In genomic region chr1:83818916-83819315, GRCh38 we compare ENCODE assay signal across 13 cellular contexts.
DNase-seq lines count a peak whose midpoint lies in the region; ATAC-seq, FAIRE-seq and TF ChIP-seq lines count a peak whose summit lies in the region.
"Had no signal": no experiment of that assay in that cellular context is flagged by ENCODE, and none has a peak within 500 bp of the region (broad histone marks: within the 10 kb centered on the region; RNA-seq: fewer than 3 reads in every experiment).

No MANE protein-coding gene starts in this region.

- peak; percentile 37 for DNase-seq in BJ (ENCODE audit: low read depth)
- peak; percentile 81 for DNase-seq in M059J (ENCODE audit: low read depth)
- DNase-seq in K562 (ENCODE audit: extremely low read depth in 1 of 4, low spot score in 3 of 4): no peak
- DNase-seq in HepG2 (ENCODE audit: low spot score): peak; percentile 14
- no peak for DNase-seq in NCI-H510A (lab: John Stamatoyannopoulos, UW)
- no peak for DNase-seq in left cardiac atrium
- DNase-seq in NCI-H510A treated with DMSO at 0.1 percent for 48 hours (lab: John Stamatoyannopoulos, UW): no peak
- no peak for DNase-seq in activated CD4-positive, alpha-beta memory T cell treated with anti-CD3 and anti-CD28 coated beads for 36 hours
- DNase-seq: activated T-cell treated with anti-CD3 and anti-CD28 coated beads, Interleukin-2, amount 50 U/mL, for 72 hours; COR-L47; cortex of kidney; HCEC 1CT had no signal

- H3K9me3 ChIP-seq in K562 (replicated peaks; ENCODE audit: control insufficient read depth, insufficient read depth, low read depth, low read length) (no peaks in the 10 kb centered on the region), HepG2 (ENCODE audit: low read length) (peaks cover 39% of the 10 kb centered on the region)

- no peak for ATAC-seq in K562
- peak; percentile 53; the same call in 2 of the 3 replicates for ATAC-seq in HepG2
- ATAC-seq in left cardiac atrium: no peak
- ATAC-seq: activated T-cell treated with anti-CD3 and anti-CD28 coated beads, Interleukin-2, amount 50 U/mL, for 72 hours had no signal

- H3K36me3 ChIP-seq in BJ (ENCODE audit: control insufficient read depth, insufficient read depth, low read length): no peaks in the 10 kb centered on the region
- no peaks in the 10 kb centered on the region for H3K36me3 ChIP-seq in K562 (ENCODE audit: control insufficient read depth, insufficient read depth, low read length)
- no peaks in the 10 kb centered on the region for H3K36me3 ChIP-seq in HepG2 (replicated peaks in 1 of 2; ENCODE audit: control insufficient read depth in 1 of 2, insufficient read depth in 2 of 2, low read length in 2 of 2)

- WGBS in K562 (ENCODE audit: insufficient coverage, low coverage, missing lambda C conversion rate): 0% methylated on average over 2 of the region's 2 CpGs
- WGBS in HepG2 (ENCODE audit: low lambda C conversion rate): 3% methylated on average over 2 of the region's 2 CpGs

- no peak overlapping the region for H3K4me3 Mint-ChIP-seq in activated CD4-positive, alpha-beta memory T cell treated with anti-CD3 and anti-CD28 coated beads for 36 hours
- H3K4me3 Mint-ChIP-seq: activated T-cell treated with anti-CD3 and anti-CD28 coated beads, Interleukin-2, amount 50 U/mL, for 72 hours had no signal

- H3K9me1 ChIP-seq in K562 (ENCODE audit: control insufficient read depth, insufficient read depth, low read length): no peaks in the 10 kb centered on the region

- BruUV-seq in K562 (replicated peaks; lab: Mats Ljungman, UMichigan) (no TSS peak), HepG2 (replicated peaks; lab: Mats Ljungman, UMichigan) (no TSS peak)

- CTCF ChIA-PET in BJ (lab: Yijun Ruan, JAX): no interaction called here
- CTCF ChIA-PET in K562 (lab: Yijun Ruan, JAX; ENCODE audit: low intra/inter-chr PET ratio): no interaction called here
- CTCF ChIA-PET in HepG2 (lab: Yijun Ruan, JAX; ENCODE audit: low intra/inter-chr PET ratio, low total read pairs): no interaction called here
- CTCF ChIA-PET in activated CD4-positive, alpha-beta memory T cell treated with anti-CD3 and anti-CD28 coated beads for 36 hours (lab: Charles Lee): no interaction called here

- H3K4me1 Mint-ChIP-seq in activated CD4-positive, alpha-beta memory T cell treated with anti-CD3 and anti-CD28 coated beads for 36 hours (ENCODE audit: low read depth): no peaks in the 10 kb centered on the region

- TF ChIP-seq RAD21 in K562 (CRISPR knock-in tag; conservative IDR thresholded peaks at IDR 0.05 in 1 of 2, IDR thresholded peaks at IDR 0.05 in 1 of 2): no peak; a peak in 1 of 4 replicates
- TF ChIP-seq RAD21 in HepG2 (CRISPR knock-in tag; IDR thresholded peaks at IDR 0.05): no peak

- POLR2A ChIA-PET in BJ (lab: Charles Lee): no interaction called here
- POLR2A ChIA-PET in K562 (lab: Yijun Ruan, JAX): interaction anchor here (0.6 kb wide), 1 partner anchor 1096 kb away, joined by 3 read pairs; no protein-coding TSS in a partner anchor
- POLR2A ChIA-PET in HepG2 (lab: Yijun Ruan, JAX): no interaction called here
- POLR2A ChIA-PET in activated CD4-positive, alpha-beta memory T cell treated with anti-CD3 and anti-CD28 coated beads for 36 hours (lab: Charles Lee): no interaction called here

- TF ChIP-seq POLR2A in K562 (conservative IDR thresholded peaks at IDR 0.05) (no peak), HepG2 (IDR thresholded peaks at IDR 0.05; ENCODE audit: insufficient read depth in 1 of 2, low read depth in 2 of 2, low read length in 2 of 2) (no peak)

- intact Hi-C loops in K562 (cut with micrococcal nuclease) (no loop called here), HepG2 (cut with micrococcal nuclease; ENCODE audit: unreplicated experiment) (no loop called here), left cardiac atrium (cut with DNase I) (no loop called here)
- intact Hi-C loops in activated CD4-positive, alpha-beta memory T cell treated with anti-CD3 and anti-CD28 coated beads for 36 hours (cut with micrococcal nuclease): no loop called here

- H3K9ac ChIP-seq in K562 (ENCODE audit: insufficient read depth in 1 of 2, low read depth in 2 of 2, low read length in 2 of 2) (no peak overlapping the region), HepG2 (ENCODE audit: insufficient read depth, low read depth, low read length) (no peak overlapping the region)

- no peaks in the 10 kb centered on the region for H3K9me3 Mint-ChIP-seq in activated CD4-positive, alpha-beta memory T cell treated with anti-CD3 and anti-CD28 coated beads for 36 hours

- H3K4me3 ChIP-seq in BJ (ENCODE audit: low read depth, low read length): no peak overlapping the region
- no peak overlapping the region for H3K4me3 ChIP-seq in K562
- H3K4me3 ChIP-seq in HepG2 (replicated peaks in 1 of 3; ENCODE audit: insufficient read depth in 1 of 3, low read depth in 2 of 3, low read length in 3 of 3): no peak overlapping the region

- H3K27me3 ChIP-seq in BJ (ENCODE audit: control insufficient read depth, insufficient read depth, low read length) (no peaks in the 10 kb centered on the region), K562 (ENCODE audit: control insufficient read depth in 2 of 2, insufficient read depth in 2 of 2, low read length in 2 of 2) (no peaks in the 10 kb centered on the region), HepG2 (ENCODE audit: control insufficient read depth in 1 of 2, insufficient read depth in 2 of 2, low read length in 2 of 2) (no peaks in the 10 kb centered on the region)

- no peaks in the 10 kb centered on the region for H3K27me3 Mint-ChIP-seq in activated CD4-positive, alpha-beta memory T cell treated with anti-CD3 and anti-CD28 coated beads for 36 hours

- TF ChIP-seq CTCF in BJ (IDR thresholded peaks at IDR 0.05; ENCODE audit: insufficient read depth, low read depth, low read length) (no peak), K562 (IDR thresholded peaks at IDR 0.05 in 2 of 3, conservative IDR thresholded peaks at IDR 0.05 in 1 of 3; ENCODE audit: insufficient read depth in 2 of 3, low read depth in 1 of 3, low read length in 3 of 3) (no peak), HepG2 (CRISPR knock-in tag; IDR thresholded peaks at IDR 0.05) (no peak)

- no peak overlapping the region for H3K27ac ChIP-seq in K562 (ENCODE audit: extremely low read depth, low read depth, low read length)
- no peak overlapping the region for H3K27ac ChIP-seq in HepG2 (ENCODE audit: extremely low read length, insufficient read depth, low read length)

- H3K4me2 ChIP-seq in K562 (ENCODE audit: insufficient read depth, low read length) (no peak overlapping the region), HepG2 (ENCODE audit: low read depth, low read length) (no peak overlapping the region)

- TF ChIP-seq EP300 in K562 (IDR thresholded peaks at IDR 0.05; ENCODE audit: low read length): no peak
- TF ChIP-seq EP300 in HepG2 (IDR thresholded peaks at IDR 0.05; ENCODE audit: low read depth in 2 of 2, low read length in 2 of 2): no peak
- no peak for TF ChIP-seq EP300 in HepG2 (CRISPR knock-in tag; IDR thresholded peaks at IDR 0.05; ENCODE audit: borderline replicate concordance)

- no peak overlapping the region for H3K27ac Mint-ChIP-seq in activated CD4-positive, alpha-beta memory T cell treated with anti-CD3 and anti-CD28 coated beads for 36 hours
- H3K27ac Mint-ChIP-seq: activated T-cell treated with anti-CD3 and anti-CD28 coated beads, Interleukin-2, amount 50 U/mL, for 72 hours had no signal

- in situ Hi-C loops in K562 (cut with MboI): no loop called here
- in situ Hi-C loops in HepG2 (cut with HindIII; ENCODE audit: extremely low pct_ligation_motif_present, low pct_unique_long_range_greater_than_20kb): no loop called here

- no peaks in the 10 kb centered on the region for H3K36me3 Mint-ChIP-seq in activated CD4-positive, alpha-beta memory T cell treated with anti-CD3 and anti-CD28 coated beads for 36 hours

- H4K20me1 ChIP-seq in K562 (replicated peaks; ENCODE audit: control insufficient read depth, insufficient read depth, low read length): no peaks in the 10 kb centered on the region
- H4K20me1 ChIP-seq in HepG2 (ENCODE audit: insufficient read depth, low read length): no peaks in the 10 kb centered on the region

- H3K4me1 ChIP-seq in K562 (replicated peaks in 1 of 2; ENCODE audit: control insufficient read depth in 2 of 2, insufficient read depth in 2 of 2, low read length in 2 of 2) (no peaks in the 10 kb centered on the region; a peak in 1 of 5 replicates), HepG2 (ENCODE audit: insufficient read depth, low read length) (peaks cover 14% of the 10 kb centered on the region)

- H3K79me2 ChIP-seq in K562 (ENCODE audit: control insufficient read depth, insufficient read depth, low read length) (no peaks in the 10 kb centered on the region), HepG2 (ENCODE audit: insufficient read depth, low read length) (no peaks in the 10 kb centered on the region)

- H2AFZ ChIP-seq in K562 (ENCODE audit: low read depth, low read length) (no peak overlapping the region), HepG2 (ENCODE audit: low read length) (no peak overlapping the region)

- FAIRE-seq in K562 (lab: Jason Lieb, UNC): no peak
- no peak for FAIRE-seq in HepG2 (lab: Jason Lieb, UNC)
- FAIRE-seq: islet of Langerhans had no signal

TF ChIP-seq in K562, 482 proteins besides CTCF, POLR2A, EP300 and RAD21 (continues in another document):
- 0 out of 2 replicates have a peak, but pooled peaks have one; percentile 19 for TF ChIP-seq ZNF766 (CRISPR knock-in tag; conservative IDR thresholded peaks at IDR 0.05)
- TF ChIP-seq HNRNPUL1 (IDR thresholded peaks at IDR 0.05; ENCODE audit: low read length): no peak
- 0 out of 2 replicates have a peak, but pooled peaks have one; percentile 20 for TF ChIP-seq GABPA (tag; conservative IDR thresholded peaks at IDR 0.05; ENCODE audit: low read depth)
- TF ChIP-seq CEBPG (CRISPR knock-in tag; IDR thresholded peaks at IDR 0.05): no peak
- peak; percentile 47 to 63; a peak in 2 of 4 replicates for TF ChIP-seq CEBPG (tag; conservative IDR thresholded peaks at IDR 0.05 in 1 of 2, IDR thresholded peaks at IDR 0.05 in 1 of 2)
- no peak for TF ChIP-seq L3MBTL2 (IDR thresholded peaks at IDR 0.05)
- TF ChIP-seq LEF1 (IDR thresholded peaks at IDR 0.05): no peak
- peak; percentile 40; the same call in 1 of the 2 replicates for TF ChIP-seq ZNF79 (CRISPR knock-in tag; IDR thresholded peaks at IDR 0.05; ENCODE audit: low read depth)

TF ChIP-seq in HepG2, 621 proteins besides CTCF, POLR2A, EP300 and RAD21 (continues in another document):
- no peak for TF ChIP-seq RBM39 (IDR thresholded peaks at IDR 0.05; ENCODE audit: low read depth, low read length, poor library complexity, severe bottlenecking)
- TF ChIP-seq CC2D1A (CRISPR knock-in tag; IDR thresholded peaks at IDR 0.05): no peak
- peak; percentile 52; the same call in 1 of the 2 replicates for TF ChIP-seq RFX3 (CRISPR knock-in tag; IDR thresholded peaks at IDR 0.05)
- TF ChIP-seq, protein P1, sequence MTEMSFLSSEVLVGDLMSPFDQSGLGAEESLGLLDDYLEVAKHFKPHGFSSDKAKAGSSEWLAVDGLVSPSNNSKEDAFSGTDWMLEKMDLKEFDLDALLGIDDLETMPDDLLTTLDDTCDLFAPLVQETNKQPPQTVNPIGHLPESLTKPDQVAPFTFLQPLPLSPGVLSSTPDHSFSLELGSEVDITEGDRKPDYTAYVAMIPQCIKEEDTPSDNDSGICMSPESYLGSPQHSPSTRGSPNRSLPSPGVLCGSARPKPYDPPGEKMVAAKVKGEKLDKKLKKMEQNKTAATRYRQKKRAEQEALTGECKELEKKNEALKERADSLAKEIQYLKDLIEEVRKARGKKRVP (CRISPR knock-in tag; IDR thresholded peaks at IDR 0.05): peak in 1 of 2 experiments; percentile 65; a peak in 1 of 4 replicates

Comparison
In these comparisons a context has a peak if more than half of its experiments do, and no peak if none do; other contexts are left out.
1. DNase-seq: peak in BJ (single experiment), M059J (single experiment) and HepG2 (single experiment); none in K562 (0 of 4), NCI-H510A (single experiment), left cardiac atrium (single experiment), NCI-H510A treated with DMSO at 0.1 percent for 48 hours (single experiment) and activated CD4-positive, alpha-beta memory T cell treated with anti-CD3 and anti-CD28 coated beads for 36 hours (single experiment).